8 cellular contexts compared by ENCODE assay signal in the genomic region with DNA sequence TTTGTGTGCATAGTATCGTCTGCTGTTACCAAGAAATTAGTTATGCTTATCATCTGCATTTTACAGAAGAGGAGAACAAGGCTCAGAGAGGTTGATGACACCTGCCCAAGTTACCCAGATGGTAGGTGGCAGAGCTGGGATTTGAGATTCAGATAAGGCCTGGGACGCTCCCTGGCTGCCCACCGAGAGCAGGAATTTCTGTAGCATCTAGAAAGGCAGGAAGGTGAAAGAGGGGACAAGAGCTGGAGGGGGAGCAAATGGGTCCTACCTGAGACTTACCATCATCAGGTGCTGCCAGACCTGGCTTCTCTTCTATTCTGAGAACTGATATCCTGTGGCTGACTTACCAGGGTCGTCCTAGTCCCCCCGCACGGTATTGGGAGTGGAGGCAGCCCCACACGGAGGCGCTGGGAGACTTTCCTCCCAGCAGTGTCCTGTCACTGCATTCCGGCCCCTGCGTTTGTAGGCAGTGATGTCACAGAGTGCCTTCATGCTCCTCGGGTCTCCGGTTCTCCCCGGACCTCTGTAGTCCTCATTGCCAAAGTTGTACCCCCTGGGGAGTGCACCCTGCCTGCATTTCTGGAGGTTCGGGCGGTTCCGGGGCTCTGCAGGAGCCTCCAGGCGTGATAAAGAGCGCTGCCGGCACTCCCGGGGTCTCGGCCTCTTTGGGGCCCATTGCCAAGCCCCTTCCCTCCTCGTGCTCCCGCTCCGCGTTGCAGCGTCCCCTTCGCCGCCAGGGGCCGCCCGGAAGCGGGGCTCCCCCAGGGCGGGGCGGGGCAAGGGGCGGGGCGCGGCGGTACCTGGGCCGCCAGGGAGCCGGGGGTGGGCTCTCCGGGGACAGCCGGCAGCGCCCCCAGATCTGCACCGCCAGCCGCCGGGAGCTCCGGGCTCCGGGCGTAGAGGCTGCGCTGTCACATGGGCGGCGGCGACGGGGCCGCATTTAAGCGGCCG. TPM values are rescaled to one million over a fixed set of nuclear protein-coding genes. Genes with fewer than 3 reads are reported as not detected.
DNase-seq lines count a peak whose midpoint lies in the region; ATAC-seq and TF ChIP-seq lines count a peak whose summit lies in the region.

A gene (plus strand): TSS at position 856 of the 951 bp plus-strand sequence. CDS start 60 bp downstream, at position 916.

- H3K4me1 ChIP-seq in ectodermal cell (ENCODE audit: control insufficient read depth, insufficient read depth, low read length): peaks cover 12% of the 10 kb centered on the region
- peaks cover 10% of the 10 kb centered on the region for H3K4me1 ChIP-seq in stomach smooth muscle (ENCODE audit: control insufficient read depth, insufficient read depth, low read length)

- H3K27ac ChIP-seq in ectodermal cell (ENCODE audit: insufficient read depth, low read depth, low read length, poor library complexity, severe bottlenecking): no peak within 1 kb of the TSS
- no peak within 1 kb of the TSS for H3K27ac ChIP-seq in stomach smooth muscle (ENCODE audit: low read length)

- TF ChIP-seq CTCF in nephron (IDR thresholded peaks at IDR 0.05; ENCODE audit: unreplicated experiment in 3 of 3): peak; percentile 24 to 42 (median 37)

- peak within 1 kb of the TSS; percentile 79 to 85 (median 81) for H3K4me3 Mint-ChIP-seq in nephron

- 4% methylated on average over 56 of the region's 56 CpGs for WGBS in ectodermal cell, 2 experiments

- H3K4me3 ChIP-seq in ectodermal cell (ENCODE audit: insufficient read depth, low read depth, low read length) (peak within 1 kb of the TSS; percentile 30), stomach smooth muscle (ENCODE audit: low read length in 2 of 2) (peak within 1 kb of the TSS; percentile 19 to 62)

- no peak within 1 kb of the TSS for H3K9ac ChIP-seq in stomach smooth muscle (ENCODE audit: low read length in 2 of 2)

- no peaks in the 10 kb centered on the region for H3K36me3 Mint-ChIP-seq in nephron (ENCODE audit: low read depth)

- DNase-seq in DMS79 (lab: John Stamatoyannopoulos, UW): peak; percentile 8
- peak; percentile 45 for DNase-seq in NCI-H1105 (lab: John Stamatoyannopoulos, UW)
- DNase-seq in activated CD4-positive, alpha-beta T cell treated with anti-CD3 and anti-CD28 coated beads, Interleukin-2, amount 50 U/mL, for 1 hour: peak; percentile 63

- H3K4me1 Mint-ChIP-seq in nephron: peaks cover 4% of the 10 kb centered on the region

- H3K27me3 Mint-ChIP-seq in nephron (ENCODE audit: low read depth): peaks cover 74% of the 10 kb centered on the region

- H3K27ac Mint-ChIP-seq in nephron: no peak within 1 kb of the TSS

- H3K36me3 ChIP-seq in ectodermal cell (ENCODE audit: control insufficient read depth, insufficient read depth, low read length) (no peaks in the 10 kb centered on the region), stomach smooth muscle (ENCODE audit: control insufficient read depth in 2 of 2, insufficient read depth in 2 of 2, low read length in 2 of 2) (no peaks in the 10 kb centered on the region)

- peaks cover 59% of the 10 kb centered on the region for H3K27me3 ChIP-seq in ectodermal cell (ENCODE audit: control insufficient read depth, insufficient read depth, low read length, poor library complexity, severe bottlenecking)
- H3K27me3 ChIP-seq in stomach smooth muscle (ENCODE audit: control insufficient read depth in 1 of 2, insufficient read depth in 2 of 2, low read length in 2 of 2): peaks cover 43 to 44% of the 10 kb centered on the region in 2 donors

- no peaks in the 10 kb centered on the region for H3K9me3 Mint-ChIP-seq in nephron

- H3K9me3 ChIP-seq in ectodermal cell (ENCODE audit: control insufficient read depth, low read length): no peaks in the 10 kb centered on the region
- no peaks in the 10 kb centered on the region for H3K9me3 ChIP-seq in stomach smooth muscle (ENCODE audit: control insufficient read depth in 2 of 2, low read length in 2 of 2)

- peak; percentile 63 for ATAC-seq in GM21619 (IDR thresholded peaks at IDR 0.05; ENCODE audit: unreplicated experiment)
- no peak for ATAC-seq in GM19324 (IDR thresholded peaks at IDR 0.05; ENCODE audit: low FRiP score, unreplicated experiment)

RNA-seq across cellular contexts. Expression of the gene that starts here (rescaled TPM):
- 2.3 TPM for polyA plus RNA-seq in ectodermal cell (2013, experiment 1 of 4)
- 1.5 TPM for polyA plus RNA-seq in ectodermal cell (2013, experiment 2 of 4)
- polyA plus RNA-seq in ectodermal cell (2013, experiment 3 of 4): 1.5 TPM
- polyA plus RNA-seq in ectodermal cell (2013, experiment 4 of 4): 1.9 TPM

Comparison
In these comparisons a context has a peak if more than half of its experiments do, and no peak if none do; other contexts are left out.
1. DNase-seq: peak in every context shown above with its lines; median percentile 63 in activated CD4-positive, alpha-beta T cell treated with anti-CD3 and anti-CD28 coated beads, Interleukin-2, amount 50 U/mL, for 1 hour; 45 in NCI-H1105; 8 in DMS79.